Comparison of ENCODE assay signal across 8 cellular contexts in genomic region chr15:41332788-41333527, GRCh38. TPM values are rescaled to one million over a fixed set of nuclear protein-coding genes. Genes with fewer than 3 reads are reported as not detected.
A peak's percentile ranks its signal among the peaks of the same experiment; 100 is the strongest.
DNase-seq lines count a peak whose midpoint lies in the region; ATAC-seq and TF ChIP-seq lines count a peak whose summit lies in the region.

NUSAP1 (plus strand) TSS chr15:41332881; CDS start chr15:41332958, 77 bp downstream.

- peak in 1 of 2 donors; percentile 39 for TF ChIP-seq POLR2A in heart left ventricle (IDR thresholded peaks at IDR 0.05)

- H3K27ac Mint-ChIP-seq in IgD-negative memory B cell (peak within 1 kb of the TSS; percentile 92 to 98 (median 98)), activated B cell treated with CpG ODN at 0.5 μM for 24 hours (peak within 1 kb of the TSS; percentile 97)

- H3K36me3 Mint-ChIP-seq in IgD-negative memory B cell: peaks cover 2% of the 10 kb centered on the region
- peaks cover 9% of the 10 kb centered on the region for H3K36me3 Mint-ChIP-seq in activated B cell treated with CpG ODN at 0.5 μM for 24 hours (ENCODE audit: low read depth)

- peaks cover 0 to 31% (median 9%) of the 10 kb centered on the region in 12 donors for H3K4me1 ChIP-seq in heart left ventricle

- DNase-seq in DMS53 (lab: John Stamatoyannopoulos, UW) (peak; percentile 82), DMS53 treated with DMSO at 0.1 percent for 48 hours (lab: John Stamatoyannopoulos, UW; ENCODE audit: unreplicated experiment) (no peak), activated B cell treated with CpG ODN at 0.5 μM for 24 hours (no peak), heart left ventricle (peak in 1 of 5 donors; percentile 70), renal cortical epithelial cell (ENCODE audit: low read depth) (peak; percentile 86), GM19240 (ENCODE audit: insufficient read length, low spot score) (no peak)

- peak within 1 kb of the TSS; percentile 97 to 100 (median 100) for H3K4me3 Mint-ChIP-seq in IgD-negative memory B cell
- H3K4me3 Mint-ChIP-seq in activated B cell treated with CpG ODN at 0.5 μM for 24 hours: peak within 1 kb of the TSS; percentile 100

- H3K36me3 ChIP-seq in heart left ventricle: no peaks in the 10 kb centered on the region

- intact Hi-C loops in activated B cell treated with CpG ODN at 0.5 μM for 24 hours (cut with micrococcal nuclease) (loop anchor here (1.0 to 2.0 kb wide), 10 partner anchors 42 to 768 kb away; partner anchors contain the start of genes CCDC32, CHP1, MGA and NDUFAF1), heart left ventricle (cut with DNase I) (loop anchor here in 1 of 10 donors (5.0 to 10.0 kb wide), 2 partner anchors 51 to 428 kb away; no protein-coding TSS in a partner anchor)

- peaks cover 13 to 26% (median 24%) of the 10 kb centered on the region in 3 donors for H3K4me1 Mint-ChIP-seq in IgD-negative memory B cell
- H3K4me1 Mint-ChIP-seq in activated B cell treated with CpG ODN at 0.5 μM for 24 hours: peaks cover 31% of the 10 kb centered on the region

- TF ChIP-seq CTCF in activated B cell treated with CpG ODN at 0.5 μM for 24 hours (IDR thresholded peaks at IDR 0.05) (no peak), heart left ventricle (IDR thresholded peaks at IDR 0.05) (no peak)

- H3K27me3 ChIP-seq in heart left ventricle: no peaks in the 10 kb centered on the region

- CTCF ChIA-PET in activated B cell treated with CpG ODN at 0.5 μM for 24 hours (lab: Charles Lee): interaction anchor here (0.8 to 1.6 kb wide), 5 partner anchors 45 to 429 kb away, joined by 3 to 7 read pairs (median 3); partner anchors contain the start of genes CHP1 and EXD1

- H3K27me3 Mint-ChIP-seq in IgD-negative memory B cell (no peaks in the 10 kb centered on the region), activated B cell treated with CpG ODN at 0.5 μM for 24 hours (no peaks in the 10 kb centered on the region)

- H3K4me3 ChIP-seq in heart left ventricle: peak within 1 kb of the TSS; percentile 67 to 98 (median 84)

- no peaks in the 10 kb centered on the region for H3K9me3 Mint-ChIP-seq in IgD-negative memory B cell
- H3K9me3 Mint-ChIP-seq in activated B cell treated with CpG ODN at 0.5 μM for 24 hours: no peaks in the 10 kb centered on the region

- POLR2A ChIA-PET in activated B cell treated with CpG ODN at 0.5 μM for 24 hours (lab: Charles Lee): interaction anchor here (0.5 to 2.5 kb wide), 11 partner anchors 9 to 462 kb away, joined by 3 to 24 read pairs (median 4); partner anchors contain the start of genes CHP1, EXD1 and INO80

- peak within 1 kb of the TSS in 9 of 12 donors; percentile 14 to 76 (median 59) for H3K27ac ChIP-seq in heart left ventricle

- WGBS in heart left ventricle, 4 donors: 0 to 1% (median 1%) methylated on average over 39 of the region's 39 CpGs

- ATAC-seq in GM21529 (IDR thresholded peaks at IDR 0.05; ENCODE audit: unreplicated experiment) (peak; percentile 21), activated B cell treated with CpG ODN at 0.5 μM for 24 hours (ENCODE audit: low read depth) (peak; percentile 12), heart left ventricle (peak in 2 of 4 donors; percentile 3 to 6)

- no peaks in the 10 kb centered on the region for H3K9me3 ChIP-seq in heart left ventricle

RNA-seq across cellular contexts. Expression of gene NUSAP1, which starts in this region (rescaled TPM):
- 4.7 TPM for polyA plus RNA-seq in IgD-negative memory B cell
- 13.5 and 14.4 TPM in 2 replicates for total RNA-seq in activated B cell treated with CpG ODN at 0.5 μM for 24 hours
- 10 to 100 TPM in 1 of 9 donors, 1 to 10 TPM in 5, under 1 TPM in 3; 0.50 to 23.1 (median 1.1) TPM for total RNA-seq in heart left ventricle
- polyA plus RNA-seq in heart left ventricle: 1 to 10 TPM in 1 of 2 donors, under 1 TPM in 1; 0.23 to 1.2 TPM
- total RNA-seq in renal cortical epithelial cell: 7.8 and 53.3 TPM in 2 replicates

Comparison
In these comparisons a context has a peak if more than half of its experiments do, and no peak if none do; other contexts are left out.
1. DNase-seq: peak in DMS53 (single experiment) and renal cortical epithelial cell (single experiment); none in DMS53 treated with DMSO at 0.1 percent for 48 hours (single experiment), activated B cell treated with CpG ODN at 0.5 μM for 24 hours (single experiment) and GM19240 (single experiment).